In the genomic region with DNA sequence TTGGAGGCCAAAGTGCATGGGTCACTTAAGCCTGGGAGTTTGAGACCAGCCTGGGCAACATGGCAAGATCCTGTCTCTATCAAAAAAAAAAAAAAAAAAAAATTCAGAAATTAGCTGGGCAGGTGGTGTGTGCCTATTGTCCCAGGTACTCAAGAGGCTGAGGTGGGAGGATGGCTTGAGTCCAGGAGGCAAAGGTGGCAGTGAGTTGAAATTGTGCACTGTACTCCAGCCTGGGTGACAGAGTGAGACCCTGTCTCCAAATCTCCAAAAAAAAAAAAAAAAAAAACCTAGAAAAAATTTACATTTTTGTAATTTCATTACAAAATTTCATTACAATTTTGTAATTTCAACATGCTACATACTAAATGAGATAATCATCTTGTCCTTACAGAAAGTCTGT, we compare ENCODE assay signal across 16 cellular contexts. TPM values are rescaled to one million over a fixed set of nuclear protein-coding genes. Genes with fewer than 3 reads are reported as not detected.
DNase-seq lines count a peak whose midpoint lies in the region; ATAC-seq and TF ChIP-seq lines count a peak whose summit lies in the region.
"Had no signal": no experiment of that assay in that cellular context is flagged by ENCODE, and none has a peak within 500 bp of the region (broad histone marks: within the 10 kb centered on the region; RNA-seq: fewer than 3 reads in every experiment).

No MANE protein-coding gene starts in this region.

- H3K4me3 Mint-ChIP-seq in CD8-positive, alpha-beta memory T cell: no peak overlapping the region
- H3K4me3 Mint-ChIP-seq in nephron: no peak overlapping the region

- intact Hi-C loops in aorta (cut with DNase I): no loop called here

- peak overlapping the region in 5 of 8 donors; percentile 30 to 71 (median 64) for H3K27ac Mint-ChIP-seq in CD8-positive, alpha-beta memory T cell
- peak overlapping the region; percentile 94 to 97 (median 96) for H3K27ac Mint-ChIP-seq in nephron

- DNase-seq in CD8-positive, alpha-beta memory T cell: no peak
- DNase-seq in DMS79 treated with DMSO at 0.1 percent for 48 hours (lab: John Stamatoyannopoulos, UW) (peak; percentile 35), foreskin melanocyte (no peak), aorta (no peak)
- DNase-seq in stimulated activated naive CD8-positive, alpha-beta T cell treated with anti-CD3 and anti-CD28 coated beads, Interleukin-15, Interleukin-2, amounts not matched to agents 100 U/mL and 50 U/mL, for 24 hours: no peak
- DNase-seq: activated naive CD4-positive, alpha-beta T cell treated with anti-CD3 and anti-CD28 coated beads, Interleukin-2, amount 50 U/mL, for 16 hours; C1 segment of cervical spinal cord; effector CD4-positive, alpha-beta T cell; H7; mesenchymal stem cell; NCI-H526 treated with DMSO at 0.1 percent for 48 hours; stimulated activated naive CD4-positive, alpha-beta T cell had no signal

- no peaks in the 10 kb centered on the region for H3K27me3 ChIP-seq in CD8-positive, alpha-beta memory T cell (ENCODE audit: insufficient read depth, low read length, poor library complexity, severe bottlenecking)
- no peaks in the 10 kb centered on the region for H3K27me3 ChIP-seq in aorta (ENCODE audit: control insufficient read depth in 1 of 2, insufficient read depth in 2 of 2, low read length in 1 of 2)

- H3K4me3 ChIP-seq in CD8-positive, alpha-beta memory T cell (ENCODE audit: low read length): no peak overlapping the region
- no peak overlapping the region for H3K4me3 ChIP-seq in aorta (ENCODE audit: low read length in 2 of 2)
- H3K4me3 ChIP-seq: skin epidermis had no signal

- no peak for TF ChIP-seq CTCF in VCaP (conservative IDR thresholded peaks at IDR 0.05)
- TF ChIP-seq CTCF in nephron (IDR thresholded peaks at IDR 0.05; ENCODE audit: unreplicated experiment in 3 of 3): no peak

- H3K27me3 Mint-ChIP-seq in CD8-positive, alpha-beta memory T cell: no peaks in the 10 kb centered on the region
- H3K27me3 Mint-ChIP-seq in nephron (ENCODE audit: low read depth): no peaks in the 10 kb centered on the region

- H3K4me1 Mint-ChIP-seq in CD8-positive, alpha-beta memory T cell: peaks cover 54 to 76% (median 74%) of the 10 kb centered on the region in 3 donors
- H3K4me1 Mint-ChIP-seq in nephron: peaks cover 60% of the 10 kb centered on the region

- H3K36me3 ChIP-seq in CD8-positive, alpha-beta memory T cell (ENCODE audit: insufficient read depth, low read length): no peaks in the 10 kb centered on the region
- H3K36me3 ChIP-seq in aorta (ENCODE audit: control insufficient read depth in 1 of 2, insufficient read depth in 2 of 2, low read length in 1 of 2): no peaks in the 10 kb centered on the region

- peaks cover 14% of the 10 kb centered on the region for H3K4me1 ChIP-seq in CD8-positive, alpha-beta memory T cell (ENCODE audit: insufficient read depth, low read length)
- peaks cover 8 to 12% of the 10 kb centered on the region in 2 donors for H3K4me1 ChIP-seq in aorta (ENCODE audit: control insufficient read depth in 1 of 2, insufficient read depth in 2 of 2, low read length in 2 of 2)

- no peaks in the 10 kb centered on the region for H3K9me3 ChIP-seq in CD8-positive, alpha-beta memory T cell (ENCODE audit: low read length)
- H3K9me3 ChIP-seq in aorta (ENCODE audit: control insufficient read depth, low read length): no peaks in the 10 kb centered on the region

- no peaks in the 10 kb centered on the region for H3K9me3 Mint-ChIP-seq in CD8-positive, alpha-beta memory T cell
- no peaks in the 10 kb centered on the region for H3K9me3 Mint-ChIP-seq in nephron

- no peak overlapping the region for H3K27ac ChIP-seq in CD8-positive, alpha-beta memory T cell (ENCODE audit: low read depth, low read length)
- peak overlapping the region; percentile 67 for H3K27ac ChIP-seq in VCaP
- peak overlapping the region in 1 of 2 donors; percentile 10 for H3K27ac ChIP-seq in aorta (ENCODE audit: low read depth in 1 of 2, low read length in 2 of 2)

- POLR2A ChIA-PET in CD8-positive, alpha-beta memory T cell (lab: Charles Lee): no interaction called here

- ATAC-seq in stimulated activated naive CD8-positive, alpha-beta T cell treated with anti-CD3 and anti-CD28 coated beads, Interleukin-15, Interleukin-2, amounts not matched to agents 100 U/mL and 50 U/mL, for 24 hours: no peak
- ATAC-seq in aorta (ENCODE audit: low FRiP score): no peak
- no peak for ATAC-seq in HG03039 (IDR thresholded peaks at IDR 0.05; ENCODE audit: unreplicated experiment)

- peaks cover 0 to 14% (median 5%) of the 10 kb centered on the region in 3 donors for H3K36me3 Mint-ChIP-seq in CD8-positive, alpha-beta memory T cell
- peaks cover 6% of the 10 kb centered on the region for H3K36me3 Mint-ChIP-seq in nephron (ENCODE audit: low read depth)

- CTCF ChIA-PET in CD8-positive, alpha-beta memory T cell (lab: Charles Lee): no interaction called here

RNA-seq across cellular contexts. Expression of gene SYNE2, which starts 42.7 kb away (rescaled TPM):
- 10 to 100 TPM; 45.2 to 45.6 TPM for total RNA-seq in CD8-positive, alpha-beta memory T cell
- 104 TPM for polyA plus RNA-seq in CD8-positive, alpha-beta memory T cell
- 100 to 1,000 TPM; 168 to 197 TPM for total RNA-seq in aorta
- polyA plus RNA-seq in aorta: 10 to 100 TPM; 14.7 to 30.2 TPM
